In the genomic region with DNA sequence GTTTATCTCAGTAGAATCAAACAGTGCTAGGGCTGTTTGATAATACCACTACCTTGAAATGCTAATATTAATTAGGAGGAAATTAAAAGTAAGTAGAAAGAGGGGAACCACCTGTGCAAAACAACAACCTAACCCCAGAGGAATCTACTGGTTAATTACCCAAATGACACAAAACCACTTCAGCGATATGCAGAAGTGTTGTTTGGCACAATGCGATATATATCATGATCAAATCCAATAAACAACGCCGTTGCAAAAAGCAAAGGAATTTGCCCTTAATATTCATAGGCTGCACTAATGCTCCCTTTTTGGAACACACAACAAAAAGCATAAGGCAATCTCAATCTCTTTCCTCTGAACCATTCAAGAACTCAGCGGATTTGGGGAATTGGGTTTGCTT, we compare ENCODE assay signal across 10 cellular contexts. TPM values are rescaled to one million over a fixed set of nuclear protein-coding genes. Genes with fewer than 3 reads are reported as not detected.
DNase-seq lines count a peak whose midpoint lies in the region; FAIRE-seq and TF ChIP-seq lines count a peak whose summit lies in the region.
"Had no signal": no experiment of that assay in that cellular context is flagged by ENCODE, and none has a peak within 500 bp of the region (broad histone marks: within the 10 kb centered on the region; RNA-seq: fewer than 3 reads in every experiment).

No MANE protein-coding gene starts in this region.

- H3K27ac ChIP-seq in temporal lobe (ENCODE audit: low read depth, low read length), result peak overlapping the region; percentile 84

- no peak for DNase-seq in activated CD4-positive, alpha-beta T cell treated with anti-CD3 and anti-CD28 coated beads, Interleukin-2, amount 10 ng/mL, durations not matched to agents 7 days and 5 days
- DNase-seq in activated CD4-positive, alpha-beta T cell treated with anti-CD3 and anti-CD28 coated beads, Interleukin-2, amount 50 U/mL, for 4 hours, result no peak
- DNase-seq in left kidney (ENCODE audit: low read depth, low spot score) (peak; percentile 8), ureter (ENCODE audit: low spot score) (no peak), GM19238 (ENCODE audit: insufficient read length, low spot score) (no peak), D721Med (ENCODE audit: insufficient read length, low spot score) (no peak)

- peak overlapping the region; percentile 91 for H3K4me3 Mint-ChIP-seq in activated CD4-positive, alpha-beta T cell treated with anti-CD3 and anti-CD28 coated beads, Interleukin-2, amount 10 ng/mL, durations not matched to agents 7 days and 5 days
- H3K4me3 Mint-ChIP-seq in activated naive CD8-positive, alpha-beta T cell, result peak overlapping the region; percentile 92

- POLR2A ChIA-PET in activated CD4-positive, alpha-beta T cell treated with anti-CD3 and anti-CD28 coated beads, Interleukin-2, amount 10 ng/mL, durations not matched to agents 7 days and 5 days (lab: Charles Lee), result no interaction called here

- no peak for FAIRE-seq in D721Med (lab: Jason Lieb, UNC)
- FAIRE-seq: G401.6 had no signal

- peaks cover 3% of the 10 kb centered on the region for H3K27me3 Mint-ChIP-seq in activated CD4-positive, alpha-beta T cell treated with anti-CD3 and anti-CD28 coated beads, Interleukin-2, amount 10 ng/mL, durations not matched to agents 7 days and 5 days
- no peaks in the 10 kb centered on the region for H3K27me3 Mint-ChIP-seq in activated naive CD8-positive, alpha-beta T cell
- H3K27me3 Mint-ChIP-seq: dendritic cell treated with granulocyte-macrophage colony-stimulating factor and Interleukin-4, amounts not matched to agents 40 ng/mL and 50 ng/mL, for 4 days had no signal

- no peaks in the 10 kb centered on the region for H3K9me3 Mint-ChIP-seq in activated CD4-positive, alpha-beta T cell treated with anti-CD3 and anti-CD28 coated beads, Interleukin-2, amount 10 ng/mL, durations not matched to agents 7 days and 5 days
- H3K9me3 Mint-ChIP-seq in activated naive CD8-positive, alpha-beta T cell (ENCODE audit: low read depth), result no peaks in the 10 kb centered on the region
- H3K9me3 Mint-ChIP-seq: dendritic cell treated with granulocyte-macrophage colony-stimulating factor and Interleukin-4, amounts not matched to agents 40 ng/mL and 50 ng/mL, for 4 days had no signal

- CTCF ChIA-PET in activated CD4-positive, alpha-beta T cell treated with anti-CD3 and anti-CD28 coated beads, Interleukin-2, amount 10 ng/mL, durations not matched to agents 7 days and 5 days (lab: Charles Lee), result interaction anchor here (1.6 kb wide), 1 partner anchor 12 kb away, joined by 5 read pairs; no protein-coding TSS in a partner anchor

- no peak for TF ChIP-seq CTCF in D721Med (IDR thresholded peaks at IDR 0.05; ENCODE audit: insufficient read depth, missing control alignments)

- peaks cover 14% of the 10 kb centered on the region for H3K36me3 Mint-ChIP-seq in activated CD4-positive, alpha-beta T cell treated with anti-CD3 and anti-CD28 coated beads, Interleukin-2, amount 10 ng/mL, durations not matched to agents 7 days and 5 days (ENCODE audit: low read depth)
- peaks cover 5% of the 10 kb centered on the region for H3K36me3 Mint-ChIP-seq in activated naive CD8-positive, alpha-beta T cell

- peaks cover 42% of the 10 kb centered on the region for H3K4me1 Mint-ChIP-seq in activated CD4-positive, alpha-beta T cell treated with anti-CD3 and anti-CD28 coated beads, Interleukin-2, amount 10 ng/mL, durations not matched to agents 7 days and 5 days
- H3K4me1 Mint-ChIP-seq in activated naive CD8-positive, alpha-beta T cell (ENCODE audit: low read depth), result peaks cover 59% of the 10 kb centered on the region

- H3K27ac Mint-ChIP-seq in activated CD4-positive, alpha-beta T cell treated with anti-CD3 and anti-CD28 coated beads, Interleukin-2, amount 10 ng/mL, durations not matched to agents 7 days and 5 days, result no peak overlapping the region
- peak overlapping the region; percentile 87 for H3K27ac Mint-ChIP-seq in activated naive CD8-positive, alpha-beta T cell

RNA-seq across cellular contexts. Expression of gene MAP4K5, which starts 1.6 kb away (rescaled TPM):
- total RNA-seq in activated CD4-positive, alpha-beta T cell treated with anti-CD3 and anti-CD28 coated beads, Interleukin-2, amount 10 ng/mL, durations not matched to agents 7 days and 5 days, result 10 to 100 TPM; 30.5 to 30.8 TPM
- total RNA-seq in temporal lobe (76.7 TPM), ureter (71.8 TPM)

RNA-seq across cellular contexts. Expression of gene ATL1, which starts 29.2 kb away (rescaled TPM):
- total RNA-seq in activated CD4-positive, alpha-beta T cell treated with anti-CD3 and anti-CD28 coated beads, Interleukin-2, amount 10 ng/mL, durations not matched to agents 7 days and 5 days, result 1 to 10 TPM in 1 of 2 experiments, under 1 TPM in 1; 0.67 to 1.2 TPM
- total RNA-seq in temporal lobe (70.6 TPM), ureter (8.8 TPM)
